Comparison of ENCODE assay signal across 8 cellular contexts in genomic region chr6:28838289-28838633, GRCh38.
DNase-seq lines count a peak whose midpoint lies in the region; ATAC-seq and TF ChIP-seq lines count a peak whose summit lies in the region.

No MANE protein-coding gene starts in this region.

- peak overlapping the region; percentile 88 for H2AFZ ChIP-seq in parathyroid adenoma

- H3K9me3 Mint-ChIP-seq in activated naive CD4-positive, alpha-beta T cell treated with anti-CD3 and anti-CD28 coated beads, Interleukin-2, amount 50 U/mL, for 72 hours, result no peaks in the 10 kb centered on the region

- peaks cover 0 to 4% of the 10 kb centered on the region in 2 donors for H3K36me3 Mint-ChIP-seq in activated naive CD4-positive, alpha-beta T cell treated with anti-CD3 and anti-CD28 coated beads, Interleukin-2, amount 50 U/mL, for 72 hours

- ATAC-seq in GM21786 (IDR thresholded peaks at IDR 0.05; ENCODE audit: unreplicated experiment) (peak; percentile 44), SK-N-SH treated with all-trans-retinoic acid at 6 μM for 48 hours (peak; percentile 80), Right ventricle myocardium superior (ENCODE audit: poor library complexity) (peak; percentile 94)
- ATAC-seq in activated naive CD4-positive, alpha-beta T cell treated with anti-CD3 and anti-CD28 coated beads, Interleukin-2, amount 50 U/mL, for 72 hours, result peak; percentile 67 to 77

- H3K4me2 ChIP-seq in parathyroid adenoma (ENCODE audit: low read length), result peak overlapping the region; percentile 92

- TF ChIP-seq CTCF in parathyroid adenoma (IDR thresholded peaks at IDR 0.05), result no peak

- H3K36me3 ChIP-seq in parathyroid adenoma (ENCODE audit: control insufficient read depth, insufficient read depth, low read length), result no peaks in the 10 kb centered on the region

- H3K27ac Mint-ChIP-seq in activated naive CD4-positive, alpha-beta T cell treated with anti-CD3 and anti-CD28 coated beads, Interleukin-2, amount 50 U/mL, for 72 hours, result peak overlapping the region; percentile 97 to 98

- H3K79me2 ChIP-seq in parathyroid adenoma, result no peaks in the 10 kb centered on the region

- intact Hi-C loops in Right ventricle myocardium superior (cut with DNase I), result loop anchor here (1.0 to 5.0 kb wide), 2 partner anchors 25 to 179 kb away; no protein-coding TSS in a partner anchor

- H3K9ac ChIP-seq in parathyroid adenoma, result no peak overlapping the region

- peak overlapping the region; percentile 76 for H3K27ac ChIP-seq in parathyroid adenoma

- no peaks in the 10 kb centered on the region for H3K4me1 ChIP-seq in parathyroid adenoma

- no peaks in the 10 kb centered on the region for H3K27me3 ChIP-seq in parathyroid adenoma (ENCODE audit: control insufficient read depth, insufficient read depth, low read length)

- DNase-seq in DMS153 treated with DMSO at 0.1 percent for 48 hours (lab: John Stamatoyannopoulos, UW; ENCODE audit: unreplicated experiment), result peak; percentile 77
- peak; percentile 69 for DNase-seq in LoVo (ENCODE audit: low spot score)
- DNase-seq in activated naive CD4-positive, alpha-beta T cell treated with anti-CD3 and anti-CD28 coated beads, Interleukin-2, amount 50 U/mL, for 72 hours (ENCODE audit: low spot score in 2 of 2), result peak; percentile 72 to 83
- no peak for DNase-seq in Right ventricle myocardium superior
- DNase-seq in ureter (ENCODE audit: low spot score), result peak; percentile 83

- peak overlapping the region; percentile 81 for H3K4me3 ChIP-seq in parathyroid adenoma (ENCODE audit: low read depth, low read length)

- no peaks in the 10 kb centered on the region for H3K9me3 ChIP-seq in parathyroid adenoma (ENCODE audit: control insufficient read depth, low read length)

TF ChIP-seq in SK-N-SH treated with all-trans-retinoic acid at 6 μM for 48 hours, 23 proteins besides CTCF, POLR2A, EP300 and RAD21:
- TF ChIP-seq ZFP3 (CRISPR knock-in tag; IDR thresholded peaks at IDR 0.05), result peak; percentile 26; the same call in 1 of the 2 replicates
- TF ChIP-seq ZNF70 (CRISPR knock-in tag; IDR thresholded peaks at IDR 0.05), result no peak

Comparison
In these comparisons a context has a peak if more than half of its experiments do, and no peak if none do; other contexts are left out.
1. ATAC-seq: peak in every context shown above with its lines; median percentile 94 in Right ventricle myocardium superior; 80 in SK-N-SH treated with all-trans-retinoic acid at 6 μM for 48 hours; 72 in activated naive CD4-positive, alpha-beta T cell treated with anti-CD3 and anti-CD28 coated beads, Interleukin-2, amount 50 U/mL, for 72 hours; 44 in GM21786.